In genomic region chr17:82408938-82409318, GRCh38 we compare ENCODE assay signal across 1 cellular context.
A peak's percentile ranks its signal among the peaks of the same experiment; 100 is the strongest.
TF ChIP-seq lines count a peak whose summit lies in the region.

No MANE protein-coding gene starts in this region.

TF ChIP-seq in HepG2, 621 proteins besides CTCF, POLR2A, EP300 and RAD21:
- TF ChIP-seq ZSCAN25 (CRISPR knock-in tag; IDR thresholded peaks at IDR 0.05) (no peak), AGO2 (optimal IDR thresholded peaks at IDR 0.05; ENCODE audit: low read depth, low read length) (peak; percentile 46)
